25 cellular contexts compared by ENCODE assay signal in the genomic region with DNA sequence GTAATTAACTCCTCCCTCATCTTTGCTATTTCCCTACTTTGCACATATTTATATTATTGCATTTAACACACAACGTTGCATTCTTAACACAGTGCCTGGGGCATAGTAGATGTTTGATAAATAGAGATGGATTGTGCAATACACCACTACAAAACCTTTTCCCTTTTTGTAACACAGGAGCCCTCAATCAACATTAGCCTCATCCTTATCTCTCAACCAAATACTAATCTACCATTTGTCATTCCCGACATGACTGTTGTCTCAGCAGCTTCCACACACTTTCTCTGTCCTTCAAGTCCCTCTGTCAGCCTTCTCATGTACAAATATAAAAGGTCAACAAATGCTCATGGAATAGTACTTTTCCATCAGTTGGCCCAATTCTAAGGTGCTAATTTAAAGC.
"Had no signal": no experiment of that assay in that cellular context is flagged by ENCODE, and none has a peak within 500 bp of the region (broad histone marks: within the 10 kb centered on the region; RNA-seq: fewer than 3 reads in every experiment).

No MANE protein-coding gene starts in this region.

- H3K36me3 ChIP-seq: esophagus squamous epithelium, gastroesophageal sphincter, tibial artery had no signal

- H3K9me3 Mint-ChIP-seq: activated CD4-positive, alpha-beta memory T cell treated with anti-CD3 and anti-CD28 coated beads, Interleukin-2, amount 10 ng/mL, durations not matched to agents 7 days and 5 days; activated CD4-positive, alpha-beta T cell treated with anti-CD3 and anti-CD28 coated beads, Interleukin-2, amount 10 ng/mL, durations not matched to agents 24 days and 14 days; activated naive CD4-positive, alpha-beta T cell treated with anti-CD3 and anti-CD28 coated beads for 36 hours; activated naive CD8-positive, alpha-beta T cell treated with anti-CD3 and anti-CD28 coated beads, Interleukin-2, amount 10 ng/mL, durations not matched to agents 7 days and 5 days; endodermal cell had no signal

- DNase-seq: activated CD4-positive, alpha-beta memory T cell treated with anti-CD3 and anti-CD28 coated beads, Interleukin-2, amount 10 ng/mL, durations not matched to agents 7 days and 5 days; activated CD4-positive, alpha-beta T cell treated with anti-CD3 and anti-CD28 coated beads, Interleukin-2, amount 10 ng/mL, durations not matched to agents 24 days and 14 days; activated effector memory CD4-positive, alpha-beta T cell treated with Interleukin-2 at 50 U/mL for 16 hours; activated naive CD4-positive, alpha-beta T cell treated with anti-CD3 and anti-CD28 coated beads for 36 hours; activated naive CD8-positive, alpha-beta T cell treated with anti-CD3 and anti-CD28 coated beads, Interleukin-2, amount 10 ng/mL, durations not matched to agents 7 days and 5 days; activated T-cell treated with anti-CD3 and anti-CD28 coated beads, Interleukin-2, amount 50 U/mL, for 72 hours; amygdala; cerebellar nuclear complex; cortex of kidney; endodermal cell; esophagus squamous epithelium; head of caudate nucleus; mesenchymal stem cell; naive B cell; nucleus accumbens; posterior cingulate gyrus; small intestine; stimulated activated CD4-positive, alpha-beta T cell treated with anti-CD3 and anti-CD28 coated beads, Interleukin-2, amount 100 ng/mL, for 24 hours; stimulated activated naive CD8-positive, alpha-beta T cell treated with anti-CD3 and anti-CD28 coated beads, Interleukin-15, amount 100 ng/mL, for 72 hours; tibial artery had no signal

- H3K36me3 Mint-ChIP-seq: activated naive CD8-positive, alpha-beta T cell treated with anti-CD3 and anti-CD28 coated beads, Interleukin-2, amount 10 ng/mL, durations not matched to agents 7 days and 5 days; naive B cell; stimulated activated effector memory CD8-positive, alpha-beta T cell treated with anti-CD3 and anti-CD28 coated beads, Interleukin-12 subunit alpha, Interleukin-12 subunit beta, amount 100 ng/mL, for 72 hours had no signal

- H3K4me3 ChIP-seq: esophagus squamous epithelium, gastroesophageal sphincter, tibial artery had no signal

- H3K9me3 ChIP-seq: esophagus squamous epithelium, gastroesophageal sphincter, tibial artery had no signal

- H3K27ac Mint-ChIP-seq: activated CD4-positive, alpha-beta memory T cell treated with anti-CD3 and anti-CD28 coated beads, Interleukin-2, amount 10 ng/mL, durations not matched to agents 7 days and 5 days; activated CD4-positive, alpha-beta T cell treated with anti-CD3 and anti-CD28 coated beads, Interleukin-2, amount 10 ng/mL, durations not matched to agents 24 days and 14 days; activated naive CD4-positive, alpha-beta T cell treated with anti-CD3 and anti-CD28 coated beads for 36 hours; activated naive CD8-positive, alpha-beta T cell treated with anti-CD3 and anti-CD28 coated beads, Interleukin-2, amount 10 ng/mL, durations not matched to agents 7 days and 5 days; activated T-cell treated with anti-CD3 and anti-CD28 coated beads, Interleukin-2, amount 50 U/mL, for 72 hours; endodermal cell; naive B cell; stimulated activated effector memory CD8-positive, alpha-beta T cell treated with anti-CD3 and anti-CD28 coated beads, Interleukin-12 subunit alpha, Interleukin-12 subunit beta, amount 100 ng/mL, for 72 hours; stimulated activated naive CD8-positive, alpha-beta T cell treated with anti-CD3 and anti-CD28 coated beads, Interleukin-15, amount 100 ng/mL, for 72 hours had no signal

- H3K4me1 Mint-ChIP-seq: activated CD4-positive, alpha-beta memory T cell treated with anti-CD3 and anti-CD28 coated beads, Interleukin-2, amount 10 ng/mL, durations not matched to agents 7 days and 5 days; activated CD4-positive, alpha-beta T cell treated with anti-CD3 and anti-CD28 coated beads, Interleukin-2, amount 10 ng/mL, durations not matched to agents 24 days and 14 days; activated naive CD8-positive, alpha-beta T cell treated with anti-CD3 and anti-CD28 coated beads, Interleukin-2, amount 10 ng/mL, durations not matched to agents 7 days and 5 days; endodermal cell; naive B cell; stimulated activated effector memory CD8-positive, alpha-beta T cell treated with anti-CD3 and anti-CD28 coated beads, Interleukin-12 subunit alpha, Interleukin-12 subunit beta, amount 100 ng/mL, for 72 hours; stimulated activated naive CD8-positive, alpha-beta T cell treated with anti-CD3 and anti-CD28 coated beads, Interleukin-15, amount 100 ng/mL, for 72 hours had no signal

- H3K4me3 Mint-ChIP-seq: activated CD4-positive, alpha-beta memory T cell treated with anti-CD3 and anti-CD28 coated beads, Interleukin-2, amount 10 ng/mL, durations not matched to agents 7 days and 5 days; activated CD4-positive, alpha-beta T cell treated with anti-CD3 and anti-CD28 coated beads, Interleukin-2, amount 10 ng/mL, durations not matched to agents 24 days and 14 days; activated naive CD4-positive, alpha-beta T cell treated with anti-CD3 and anti-CD28 coated beads for 36 hours; activated naive CD8-positive, alpha-beta T cell treated with anti-CD3 and anti-CD28 coated beads, Interleukin-2, amount 10 ng/mL, durations not matched to agents 7 days and 5 days; activated T-cell treated with anti-CD3 and anti-CD28 coated beads, Interleukin-2, amount 50 U/mL, for 72 hours; endodermal cell; naive B cell; stimulated activated effector memory CD8-positive, alpha-beta T cell treated with anti-CD3 and anti-CD28 coated beads, Interleukin-12 subunit alpha, Interleukin-12 subunit beta, amount 100 ng/mL, for 72 hours; stimulated activated naive CD8-positive, alpha-beta T cell treated with anti-CD3 and anti-CD28 coated beads, Interleukin-15, amount 100 ng/mL, for 72 hours had no signal

- ATAC-seq: activated CD4-positive, CD25-positive, alpha-beta regulatory T cell treated with anti-CD3 and anti-CD28 coated beads, Interleukin-2, amount 50 U/mL, for 24 hours; activated T-cell treated with anti-CD3 and anti-CD28 coated beads, Interleukin-2, amount 50 U/mL, for 72 hours; gastroesophageal sphincter; sciatic nerve; stimulated activated effector memory CD8-positive, alpha-beta T cell treated with anti-CD3 and anti-CD28 coated beads, Interleukin-12 subunit alpha, Interleukin-12 subunit beta, amount 100 ng/mL, for 72 hours; stimulated activated naive CD8-positive, alpha-beta T cell treated with anti-CD3 and anti-CD28 coated beads, Interleukin-15, amount 100 ng/mL, for 72 hours had no signal

- H3K27ac ChIP-seq: esophagus squamous epithelium, gastroesophageal sphincter, tibial artery, VCaP had no signal

- H3K4me1 ChIP-seq: gastroesophageal sphincter, tibial artery had no signal

- H3K27me3 ChIP-seq: esophagus squamous epithelium, gastroesophageal sphincter, tibial artery had no signal

- H3K27me3 Mint-ChIP-seq: activated CD4-positive, alpha-beta memory T cell treated with anti-CD3 and anti-CD28 coated beads, Interleukin-2, amount 10 ng/mL, durations not matched to agents 7 days and 5 days; activated CD4-positive, alpha-beta T cell treated with anti-CD3 and anti-CD28 coated beads, Interleukin-2, amount 10 ng/mL, durations not matched to agents 24 days and 14 days; activated naive CD8-positive, alpha-beta T cell treated with anti-CD3 and anti-CD28 coated beads, Interleukin-2, amount 10 ng/mL, durations not matched to agents 7 days and 5 days; naive B cell; stimulated activated naive CD8-positive, alpha-beta T cell treated with anti-CD3 and anti-CD28 coated beads, Interleukin-15, amount 100 ng/mL, for 72 hours had no signal
